ENCODE assay signal across 8 cellular contexts in genomic region chr17:42019509-42020404, GRCh38. TPM values are rescaled to one million over a fixed set of nuclear protein-coding genes. Genes with fewer than 3 reads are reported as not detected.
A peak's percentile ranks its signal among the peaks of the same experiment; 100 is the strongest.
DNase-seq lines count a peak whose midpoint lies in the region; ATAC-seq, FAIRE-seq and TF ChIP-seq lines count a peak whose summit lies in the region.

Gene NKIRAS2, plus strand, starts transcription at chr17:42020090. Its CDS starts 1,488 bp downstream, at chr17:42021578.

- H3K4me3 ChIP-seq in pancreas (peak within 1 kb of the TSS; percentile 85 to 94 (median 90)), thyroid gland (replicated peaks in 1 of 3) (peak within 1 kb of the TSS; percentile 56 to 94 (median 71))

- H3K4me1 ChIP-seq in pancreas (peaks cover 24 to 35% (median 24%) of the 10 kb centered on the region in 3 donors), thyroid gland (peaks cover 36 to 43% of the 10 kb centered on the region in 2 donors)

- no peaks in the 10 kb centered on the region for H3K9me3 Mint-ChIP-seq in HFFc6
- H3K9me3 Mint-ChIP-seq in activated naive CD8-positive, alpha-beta T cell (ENCODE audit: low read depth), result no peaks in the 10 kb centered on the region

- peak within 1 kb of the TSS; percentile 77 for H3K27ac Mint-ChIP-seq in HFFc6
- H3K27ac Mint-ChIP-seq in activated naive CD8-positive, alpha-beta T cell, result peak within 1 kb of the TSS; percentile 91

- peak; percentile 95 for DNase-seq in ELR (ENCODE audit: low read depth)
- peak; percentile 90 for DNase-seq in HFFc6
- peak; percentile 83 for DNase-seq in NCI-H1105 (lab: John Stamatoyannopoulos, UW)
- DNase-seq in SKM-1 treated with dmso at 0.1 percent for 144 hours (lab: John Stamatoyannopoulos, UW; ENCODE audit: unreplicated experiment), result peak; percentile 91
- DNase-seq in head of caudate nucleus, result peak; percentile 83 to 98 (median 95)
- peak; percentile 92 to 98 (median 94) for DNase-seq in pancreas
- peak; percentile 94 for DNase-seq in thyroid gland

- TF ChIP-seq POLR2A in thyroid gland (IDR thresholded peaks at IDR 0.05), result peak in 1 of 2 donors; percentile 61

- no peaks in the 10 kb centered on the region; the same call in 1 of the 2 replicates for H3K27me3 Mint-ChIP-seq in HFFc6 (ENCODE audit: insufficient read depth)
- H3K27me3 Mint-ChIP-seq in activated naive CD8-positive, alpha-beta T cell, result no peaks in the 10 kb centered on the region

- peak within 1 kb of the TSS; percentile 97 for H3K4me3 Mint-ChIP-seq in HFFc6
- peak within 1 kb of the TSS; percentile 96 for H3K4me3 Mint-ChIP-seq in activated naive CD8-positive, alpha-beta T cell

- peak within 1 kb of the TSS; percentile 44 to 73 (median 55) for H3K27ac ChIP-seq in pancreas
- H3K27ac ChIP-seq in thyroid gland, result peak within 1 kb of the TSS; percentile 61 to 85 (median 62)

- ATAC-seq in pancreas, result peak; percentile 73 to 84 (median 82)

- TF ChIP-seq CTCF in HFFc6 (IDR thresholded peaks at IDR 0.05) (peak; percentile 92), pancreas (IDR thresholded peaks at IDR 0.05) (peak; percentile 83 to 94 (median 92)), thyroid gland (IDR thresholded peaks at IDR 0.05) (peak; percentile 72 to 97 (median 90))

- peaks cover 38% of the 10 kb centered on the region for H3K36me3 Mint-ChIP-seq in HFFc6 (ENCODE audit: low read depth)
- peaks cover 2% of the 10 kb centered on the region for H3K36me3 Mint-ChIP-seq in activated naive CD8-positive, alpha-beta T cell

- H3K9me3 ChIP-seq in pancreas (no peaks in the 10 kb centered on the region), thyroid gland (no peaks in the 10 kb centered on the region)

- FAIRE-seq in pancreas (lab: Jason Lieb, UNC), result no peak

- H3K4me1 Mint-ChIP-seq in HFFc6 (ENCODE audit: low read depth), result peaks cover 57% of the 10 kb centered on the region
- peaks cover 49% of the 10 kb centered on the region for H3K4me1 Mint-ChIP-seq in activated naive CD8-positive, alpha-beta T cell (ENCODE audit: low read depth)

- 6 to 9% methylated on average over 34 to 49 of the region's 49 CpGs for WGBS in pancreas, 2 donors
- whole genome bisulfite sequencing in thyroid gland, 2 donors, result 25 to 30% methylated on average over 9 to 12 of the region's 49 CpGs

- intact Hi-C loops in head of caudate nucleus (cut with DNase I) (no loop called here), pancreas (cut with DNase I) (loop anchor here (5.0 to 10.0 kb wide), 3 partner anchors 85 to 98 kb away; partner anchors contain the start of gene DHX58 (in 1 of the 3)), thyroid gland (cut with DNase I) (loop anchor here (5.0 kb wide), 2 partner anchors 47 to 98 kb away; no protein-coding TSS in a partner anchor)

- H3K27me3 ChIP-seq in pancreas (no peaks in the 10 kb centered on the region), thyroid gland (no peaks in the 10 kb centered on the region)

- H3K36me3 ChIP-seq in pancreas (peaks cover 0 to 14% (median 10%) of the 10 kb centered on the region in 3 donors), thyroid gland (peaks cover 20 to 21% of the 10 kb centered on the region in 2 donors)

RNA-seq across cellular contexts. Expression of gene NKIRAS2, which starts in this region (rescaled TPM):
- total RNA-seq in HFFc6 (2021; fragmentation: NEBNext Ultra II Directional; extraction: Animal tissue kit (Norgen Biotek cat#: 25700)), result 10 to 100 TPM; 37.1 to 43.9 (median 40.3) TPM
- 10 to 100 TPM in 3 of 6 donors, 1 to 10 TPM in 3; 6.5 to 14.7 (median 10.7) TPM for total RNA-seq in pancreas
- 10 to 100 TPM; 11.7 to 14.1 TPM for polyA plus RNA-seq in pancreas
- 10 to 100 TPM; 23.6 to 34.6 (median 26.6) TPM for total RNA-seq in thyroid gland

Comparison
In these comparisons a context has a peak if more than half of its experiments do, and no peak if none do; other contexts are left out.
1. Peak in every context shown above with its lines: DNase-seq, ATAC-seq, H3K4me3 ChIP-seq and H3K27ac ChIP-seq.